In genomic region chr19:34171877-34172660, GRCh38 we compare ENCODE assay signal across 8 cellular contexts. TPM values are rescaled to one million over a fixed set of nuclear protein-coding genes. Genes with fewer than 3 reads are reported as not detected.
DNase-seq lines count a peak whose midpoint lies in the region; ATAC-seq and TF ChIP-seq lines count a peak whose summit lies in the region.

Gene LSM14A, plus strand, starts transcription at chr19:34172504. Its CDS starts 139 bp downstream, at chr19:34172643.

- H3K4me2 ChIP-seq in parathyroid adenoma (ENCODE audit: low read length), result peak within 1 kb of the TSS; percentile 94

- H3K4me3 ChIP-seq in GM08714 (ENCODE audit: low read length), result peak within 1 kb of the TSS; percentile 91
- peak within 1 kb of the TSS; percentile 92 for H3K4me3 ChIP-seq in parathyroid adenoma (ENCODE audit: low read depth, low read length)
- peak within 1 kb of the TSS; percentile 72 to 97 for H3K4me3 ChIP-seq in tibial artery

- no peaks in the 10 kb centered on the region for H3K27me3 ChIP-seq in parathyroid adenoma (ENCODE audit: control insufficient read depth, insufficient read depth, low read length)
- H3K27me3 ChIP-seq in tibial artery, result no peaks in the 10 kb centered on the region

- peak within 1 kb of the TSS; percentile 96 for H3K9ac ChIP-seq in parathyroid adenoma

- H3K27ac ChIP-seq in parathyroid adenoma (peak within 1 kb of the TSS; percentile 97), tibial artery (peak within 1 kb of the TSS; percentile 99 to 100)

- H3K36me3 ChIP-seq in parathyroid adenoma (ENCODE audit: control insufficient read depth, insufficient read depth, low read length) (no peaks in the 10 kb centered on the region), tibial artery (no peaks in the 10 kb centered on the region)

- H3K9me3 ChIP-seq in parathyroid adenoma (ENCODE audit: control insufficient read depth, low read length) (no peaks in the 10 kb centered on the region), tibial artery (no peaks in the 10 kb centered on the region)

- H2AFZ ChIP-seq in parathyroid adenoma, result peak within 1 kb of the TSS; percentile 99

- TF ChIP-seq CTCF in parathyroid adenoma (IDR thresholded peaks at IDR 0.05) (no peak), tibial artery (IDR thresholded peaks at IDR 0.05) (no peak)

- peaks cover 27% of the 10 kb centered on the region for H3K79me2 ChIP-seq in parathyroid adenoma

- ATAC-seq in HG02571 (IDR thresholded peaks at IDR 0.05; ENCODE audit: unreplicated experiment) (peak; percentile 62), Right ventricle myocardium superior (ENCODE audit: poor library complexity) (peak; percentile 95)

- H3K4me1 ChIP-seq in parathyroid adenoma (peaks cover 4% of the 10 kb centered on the region), tibial artery (peaks cover 0 to 43% (median 38%) of the 10 kb centered on the region in 4 donors)

- peak; percentile 77 for DNase-seq in NCI-H1092 (lab: John Stamatoyannopoulos, UW)
- DNase-seq in SW 1271 (lab: John Stamatoyannopoulos, UW), result peak; percentile 19 to 69
- DNase-seq in activated naive CD8-positive, alpha-beta T cell treated with anti-CD3 and anti-CD28 coated beads, Interleukin-2, amount 50 U/mL, for 16 hours (ENCODE audit: low read depth, low spot score), result peak; percentile 74
- peak; percentile 98 for DNase-seq in Right ventricle myocardium superior
- DNase-seq in tibial artery, result peak; percentile 92 to 96

- intact Hi-C loops in Right ventricle myocardium superior (cut with DNase I) (no loop called here), tibial artery (cut with DNase I; ENCODE audit: low total_unique reads) (no loop called here)

RNA-seq across cellular contexts. Expression of gene LSM14A, which starts in this region (rescaled TPM):
- 69.2 TPM for total RNA-seq in Right ventricle myocardium superior

Comparison
In these comparisons a context has a peak if more than half of its experiments do, and no peak if none do; other contexts are left out.
1. Peak in every context shown above with its lines: DNase-seq, ATAC-seq, H3K4me3 ChIP-seq and H3K27ac ChIP-seq.
2. DNase-seq: peak in every context shown above with its lines; median percentile 98 in Right ventricle myocardium superior; 94 in tibial artery; 77 in NCI-H1092; 74 in activated naive CD8-positive, alpha-beta T cell treated with anti-CD3 and anti-CD28 coated beads, Interleukin-2, amount 50 U/mL, for 16 hours; 44 in SW 1271.